Comparison of ENCODE assay signal across 21 cellular contexts in genomic region chr2:71901466-71901865, GRCh38.
DNase-seq lines count a peak whose midpoint lies in the region; ATAC-seq, FAIRE-seq and TF ChIP-seq lines count a peak whose summit lies in the region.
"Had no signal": no experiment of that assay in that cellular context is flagged by ENCODE, and none has a peak within 500 bp of the region (broad histone marks: within the 10 kb centered on the region; RNA-seq: fewer than 3 reads in every experiment).

No MANE protein-coding gene starts in this region.

- WGBS in pancreas, 2 donors = 28 to 32% methylated on average over 1 of the region's 1 CpG

- ATAC-seq in pancreas (no peak), left cardiac atrium (no peak)
- ATAC-seq: SK-N-SH treated with all-trans-retinoic acid at 6 μM for 48 hours had no signal

- no peaks in the 10 kb centered on the region for H3K36me3 ChIP-seq in pancreas
- H3K36me3 ChIP-seq: Peyer's patch had no signal

- intact Hi-C loops in pancreas (cut with DNase I) (no loop called here), left cardiac atrium (cut with DNase I) (no loop called here)

- no peaks in the 10 kb centered on the region for H3K27me3 ChIP-seq in pancreas
- H3K27me3 ChIP-seq: Peyer's patch had no signal

- H3K27ac ChIP-seq in pancreas = no peak overlapping the region
- H3K27ac ChIP-seq: Peyer's patch had no signal

- H3K4me3 ChIP-seq in pancreas = no peak overlapping the region
- H3K4me3 ChIP-seq: Peyer's patch had no signal

- H3K4me1 ChIP-seq in pancreas = no peaks in the 10 kb centered on the region
- H3K4me1 ChIP-seq: Peyer's patch had no signal

- DNase-seq in AG08395 (ENCODE audit: low spot score) = peak; percentile 34
- DNase-seq in HCEC 1CT = peak; percentile 10
- peak; percentile 84 for DNase-seq in SW480 (ENCODE audit: low spot score)
- DNase-seq in glomerular visceral epithelial cell (ENCODE audit: extremely low spot score) = peak; percentile 52
- DNase-seq in pancreas = no peak
- DNase-seq in left cardiac atrium = no peak
- DNase-seq in SK-N-DZ (ENCODE audit: low spot score) = no peak
- no peak for DNase-seq in activated gamma-delta T cell treated with Interleukin-2 at 50 U/mL for 16 hours
- DNase-seq: CD4-positive, alpha-beta memory T cell; DMS79 treated with DMSO at 0.1 percent for 48 hours; GF-D8; GOT3; KBM-7; NCI-H1048; NCI-H1436 treated with DMSO at 0.1 percent for 48 hours; NCI-H2029 treated with DMSO at 0.1 percent for 48 hours; NCI-H510A; Peyer's patch; SHP77 had no signal

- H3K9me3 ChIP-seq in pancreas = no peaks in the 10 kb centered on the region
- H3K9me3 ChIP-seq: Peyer's patch had no signal

- no peak for TF ChIP-seq CTCF in pancreas (IDR thresholded peaks at IDR 0.05)

- FAIRE-seq in pancreas (lab: Jason Lieb, UNC) = no peak
- FAIRE-seq: GM12891 had no signal

Comparison
In these comparisons a context has a peak if more than half of its experiments do, and no peak if none do; other contexts are left out.
1. DNase-seq: peak in AG08395 (single experiment), HCEC 1CT (single experiment), SW480 (single experiment) and glomerular visceral epithelial cell (single experiment); none in pancreas (0 of 6), left cardiac atrium (single experiment), SK-N-DZ (single experiment) and activated gamma-delta T cell treated with Interleukin-2 at 50 U/mL for 16 hours (single experiment).